In genomic region chr6:150072201-150072600, GRCh38 we compare ENCODE assay signal across 9 cellular contexts. TPM values are rescaled to one million over a fixed set of nuclear protein-coding genes. Genes with fewer than 3 reads are reported as not detected.
A peak's percentile ranks its signal among the peaks of the same experiment; 100 is the strongest.
DNase-seq lines count a peak whose midpoint lies in the region; ATAC-seq and TF ChIP-seq lines count a peak whose summit lies in the region.
"Had no signal": no experiment of that assay in that cellular context is flagged by ENCODE, and none has a peak within 500 bp of the region (broad histone marks: within the 10 kb centered on the region; RNA-seq: fewer than 3 reads in every experiment).

No MANE protein-coding gene starts in this region.

- no peak for TF ChIP-seq CTCF in GM12865 (IDR thresholded peaks at IDR 0.05; ENCODE audit: insufficient read depth, low read depth, low read length, missing control alignments)

- no peaks in the 10 kb centered on the region for H3K9me3 ChIP-seq in mucosa of stomach (ENCODE audit: control insufficient read depth, low read length)

- intact Hi-C loops in activated T-helper 2 cell treated with anti-CD3 and anti-CD28 coated beads, Interferon-gamma antibody, Interleukin-2, Interleukin-4, amounts not matched to agents 10 μg/mL and 5 μg/mL and 100 μg/mL, durations not matched to agents 14 hours and 24 hours and 36 hours (cut with micrococcal nuclease): no loop called here

- ATAC-seq in HG03457 (IDR thresholded peaks at IDR 0.05; ENCODE audit: unreplicated experiment) (no peak), HG03139 (IDR thresholded peaks at IDR 0.05; ENCODE audit: unreplicated experiment) (no peak), HG02885 (IDR thresholded peaks at IDR 0.05; ENCODE audit: poor library complexity, unreplicated experiment) (no peak)

- H3K36me3 ChIP-seq in mucosa of stomach (ENCODE audit: control insufficient read depth, insufficient read depth, low read length): no peaks in the 10 kb centered on the region

- no peak overlapping the region for H3K27ac Mint-ChIP-seq in activated T-helper 2 cell treated with anti-CD3 and anti-CD28 coated beads, Interferon-gamma antibody, Interleukin-2, Interleukin-4, amounts not matched to agents 10 μg/mL and 5 μg/mL and 100 μg/mL, durations not matched to agents 14 hours and 24 hours and 36 hours
- H3K27ac Mint-ChIP-seq: dendritic cell treated with granulocyte-macrophage colony-stimulating factor and Interleukin-4, amounts not matched to agents 40 ng/mL and 50 ng/mL, for 4 days had no signal

- peaks cover 38% of the 10 kb centered on the region for H3K4me1 ChIP-seq in mucosa of stomach (ENCODE audit: control insufficient read depth, insufficient read depth, low read length)

- peak overlapping the region; percentile 15 for H3K9ac ChIP-seq in mucosa of stomach (ENCODE audit: low read length)

- H3K27me3 Mint-ChIP-seq in activated T-helper 2 cell treated with anti-CD3 and anti-CD28 coated beads, Interferon-gamma antibody, Interleukin-2, Interleukin-4, amounts not matched to agents 10 μg/mL and 5 μg/mL and 100 μg/mL, durations not matched to agents 14 hours and 24 hours and 36 hours (ENCODE audit: low read depth): peaks cover 42% of the 10 kb centered on the region

- no peak overlapping the region for H3K4me3 Mint-ChIP-seq in activated T-helper 2 cell treated with anti-CD3 and anti-CD28 coated beads, Interferon-gamma antibody, Interleukin-2, Interleukin-4, amounts not matched to agents 10 μg/mL and 5 μg/mL and 100 μg/mL, durations not matched to agents 14 hours and 24 hours and 36 hours (ENCODE audit: low read depth)
- H3K4me3 Mint-ChIP-seq: dendritic cell treated with granulocyte-macrophage colony-stimulating factor and Interleukin-4, amounts not matched to agents 40 ng/mL and 50 ng/mL, for 4 days had no signal

- H3K36me3 Mint-ChIP-seq in activated T-helper 2 cell treated with anti-CD3 and anti-CD28 coated beads, Interferon-gamma antibody, Interleukin-2, Interleukin-4, amounts not matched to agents 10 μg/mL and 5 μg/mL and 100 μg/mL, durations not matched to agents 14 hours and 24 hours and 36 hours (ENCODE audit: low read depth): no peaks in the 10 kb centered on the region

- H3K27me3 ChIP-seq in mucosa of stomach (ENCODE audit: control insufficient read depth, insufficient read depth, low read length): no peaks in the 10 kb centered on the region

- H3K4me1 Mint-ChIP-seq in activated T-helper 2 cell treated with anti-CD3 and anti-CD28 coated beads, Interferon-gamma antibody, Interleukin-2, Interleukin-4, amounts not matched to agents 10 μg/mL and 5 μg/mL and 100 μg/mL, durations not matched to agents 14 hours and 24 hours and 36 hours (ENCODE audit: low read depth): peaks cover 30% of the 10 kb centered on the region

- DNase-seq in GM12865 (ENCODE audit: low read depth) (peak; percentile 8), NCI-H510A (lab: John Stamatoyannopoulos, UW) (peak; percentile 40), GDM1 (lab: John Stamatoyannopoulos, UW) (no peak)
- DNase-seq in activated T-helper 2 cell treated with anti-CD3 and anti-CD28 coated beads, Interferon-gamma antibody, Interleukin-2, Interleukin-4, amounts not matched to agents 10 μg/mL and 5 μg/mL and 100 μg/mL, durations not matched to agents 14 hours and 24 hours and 36 hours (ENCODE audit: low spot score): peak; percentile 32

- no peak overlapping the region for H3K4me3 ChIP-seq in GM12865 (ENCODE audit: low read depth, low read length)
- no peak overlapping the region for H3K4me3 ChIP-seq in mucosa of stomach (ENCODE audit: low read length)

- H3K9me3 Mint-ChIP-seq in activated T-helper 2 cell treated with anti-CD3 and anti-CD28 coated beads, Interferon-gamma antibody, Interleukin-2, Interleukin-4, amounts not matched to agents 10 μg/mL and 5 μg/mL and 100 μg/mL, durations not matched to agents 14 hours and 24 hours and 36 hours: no peaks in the 10 kb centered on the region
- H3K9me3 Mint-ChIP-seq: dendritic cell treated with granulocyte-macrophage colony-stimulating factor and Interleukin-4, amounts not matched to agents 40 ng/mL and 50 ng/mL, for 4 days had no signal

RNA-seq across cellular contexts. Expression of gene ULBP3, which starts 3.3 kb away (rescaled TPM):
- 0.52 and 0.53 TPM in 2 replicates for total RNA-seq in activated T-helper 2 cell treated with anti-CD3 and anti-CD28 coated beads, Interferon-gamma antibody, Interleukin-2, Interleukin-4, amounts not matched to agents 10 μg/mL and 5 μg/mL and 100 μg/mL, durations not matched to agents 14 hours and 24 hours and 36 hours

RNA-seq across cellular contexts. Expression of gene RAET1L, which starts 46.9 kb away (rescaled TPM):
- not detected in 2 replicates for total RNA-seq in activated T-helper 2 cell treated with anti-CD3 and anti-CD28 coated beads, Interferon-gamma antibody, Interleukin-2, Interleukin-4, amounts not matched to agents 10 μg/mL and 5 μg/mL and 100 μg/mL, durations not matched to agents 14 hours and 24 hours and 36 hours
